ENCODE assay signal across 28 cellular contexts in the genomic region with DNA sequence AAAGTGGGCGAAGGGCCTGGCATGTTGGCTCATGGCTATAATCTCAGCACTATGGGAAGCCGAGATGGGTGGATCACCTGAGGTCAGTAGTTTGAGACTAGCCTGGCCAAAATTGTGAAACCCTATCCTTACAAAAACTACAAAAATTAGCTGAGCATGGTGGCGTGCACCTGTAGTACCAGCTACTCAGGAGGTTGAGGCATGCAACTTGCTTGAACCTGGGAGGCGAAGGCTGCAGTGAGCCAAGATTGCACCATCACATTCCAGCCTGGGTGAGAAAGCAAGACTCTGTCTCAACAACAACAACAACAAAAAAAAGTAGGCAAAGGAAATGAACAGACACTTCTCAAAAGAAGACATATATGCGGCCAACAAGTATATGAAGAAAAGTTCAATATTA.
"Had no signal": no experiment of that assay in that cellular context is flagged by ENCODE, and none has a peak within 500 bp of the region (broad histone marks: within the 10 kb centered on the region; RNA-seq: fewer than 3 reads in every experiment).

No MANE protein-coding gene starts in this region.

- H3K36me3 Mint-ChIP-seq: stimulated activated effector memory CD8-positive, alpha-beta T cell treated with anti-CD3 and anti-CD28 coated beads, Interleukin-12 subunit alpha, Interleukin-12 subunit beta, amount 100 ng/mL, for 72 hours had no signal

- ATAC-seq: stimulated activated effector memory CD8-positive, alpha-beta T cell treated with anti-CD3 and anti-CD28 coated beads, Interleukin-12 subunit alpha, Interleukin-12 subunit beta, amount 100 ng/mL, for 72 hours; stimulated activated memory B cell treated with anti-CD40 and anti-IgM and Interleukin-4, amounts not matched to agents 10 μg/mL and 1 μg/mL and 100 μg/mL, for 72 hours; stimulated activated naive B cell treated with anti-CD40 and anti-IgM and Interleukin-4, amounts not matched to agents 10 μg/mL and 1 μg/mL and 100 μg/mL, for 72 hours; stimulated activated naive CD8-positive, alpha-beta T cell treated with anti-CD3 and anti-CD28 coated beads, Interleukin-15, amount 100 ng/mL, for 72 hours; stimulated activated naive CD8-positive, alpha-beta T cell treated with anti-CD3 and anti-CD28 coated beads, Interleukin-15, Interleukin-2, amounts not matched to agents 100 U/mL and 50 U/mL, for 24 hours had no signal

- FAIRE-seq: urothelium cell line had no signal

- H3K4me3 Mint-ChIP-seq: stimulated activated effector memory CD8-positive, alpha-beta T cell treated with anti-CD3 and anti-CD28 coated beads, Interleukin-12 subunit alpha, Interleukin-12 subunit beta, amount 100 ng/mL, for 72 hours; stimulated activated memory B cell treated with anti-CD40 and anti-IgM and Interleukin-4, amounts not matched to agents 10 μg/mL and 1 μg/mL and 100 μg/mL, for 72 hours; stimulated activated naive B cell treated with anti-CD40 and anti-IgM and Interleukin-4, amounts not matched to agents 10 μg/mL and 1 μg/mL and 100 μg/mL, for 72 hours; stimulated activated naive CD8-positive, alpha-beta T cell treated with anti-CD3 and anti-CD28 coated beads, Interleukin-15, amount 100 ng/mL, for 72 hours; stimulated activated naive CD8-positive, alpha-beta T cell treated with anti-CD3 and anti-CD28 coated beads, Interleukin-15, Interleukin-2, amounts not matched to agents 100 ng/mL and 50 ng/mL, for 24 hours; type B pancreatic cell had no signal

- H3K4me1 ChIP-seq: stomach, suprapubic skin, testis, thyroid gland, tibial artery, upper lobe of left lung, uterus had no signal

- H3K9me3 ChIP-seq: testis, thyroid gland, vagina had no signal

- H3K27ac Mint-ChIP-seq: stimulated activated effector memory CD8-positive, alpha-beta T cell treated with anti-CD3 and anti-CD28 coated beads, Interleukin-12 subunit alpha, Interleukin-12 subunit beta, amount 100 ng/mL, for 72 hours; stimulated activated memory B cell treated with anti-CD40 and anti-IgM and Interleukin-4, amounts not matched to agents 10 μg/mL and 1 μg/mL and 100 μg/mL, for 72 hours; stimulated activated naive B cell treated with anti-CD40 and anti-IgM and Interleukin-4, amounts not matched to agents 10 μg/mL and 1 μg/mL and 100 μg/mL, for 72 hours; stimulated activated naive CD8-positive, alpha-beta T cell treated with anti-CD3 and anti-CD28 coated beads, Interleukin-15, amount 100 ng/mL, for 72 hours; stimulated activated naive CD8-positive, alpha-beta T cell treated with anti-CD3 and anti-CD28 coated beads, Interleukin-15, Interleukin-2, amounts not matched to agents 100 ng/mL and 50 ng/mL, for 24 hours; type B pancreatic cell had no signal

- H3K27me3 Mint-ChIP-seq: stimulated activated memory B cell treated with anti-CD40 and anti-IgM and Interleukin-4, amounts not matched to agents 10 μg/mL and 1 μg/mL and 100 μg/mL, for 72 hours; stimulated activated naive B cell treated with anti-CD40 and anti-IgM and Interleukin-4, amounts not matched to agents 10 μg/mL and 1 μg/mL and 100 μg/mL, for 72 hours; stimulated activated naive CD8-positive, alpha-beta T cell treated with anti-CD3 and anti-CD28 coated beads, Interleukin-15, amount 100 ng/mL, for 72 hours; stimulated activated naive CD8-positive, alpha-beta T cell treated with anti-CD3 and anti-CD28 coated beads, Interleukin-15, Interleukin-2, amounts not matched to agents 100 ng/mL and 50 ng/mL, for 24 hours; type B pancreatic cell had no signal

- H3K27me3 ChIP-seq: stomach, suprapubic skin, testis, thyroid gland, tibial artery, tibial nerve, transverse colon, upper lobe of left lung, uterus, vagina had no signal

- DNase-seq: stimulated activated CD4-positive, alpha-beta T cell treated with anti-CD3 and anti-CD28 coated beads, Interleukin-2, amount 100 ng/mL, for 24 hours; stimulated activated CD4-positive, alpha-beta T cell treated with anti-CD3 and anti-CD28 coated beads, Interleukin-2, amount 100 ng/mL, for 48 hours; stimulated activated CD4-positive, alpha-beta T cell treated with anti-CD3 and anti-CD28 coated beads, Interleukin-4, amount 100 ng/mL, for 1 hour; stimulated activated CD4-positive, alpha-beta T cell treated with anti-CD3 and anti-CD28 coated beads, Interleukin-4, amount 100 ng/mL, for 24 hours; stimulated activated CD4-positive, alpha-beta T cell treated with anti-CD3 and anti-CD28 coated beads, Interleukin-4, amount 100 ng/mL, for 4 hours; stimulated activated CD8-positive, alpha-beta memory T cell treated with anti-CD3 and anti-CD28 coated beads, Interleukin-4, amount 100 ng/mL, for 48 hours; stimulated activated naive B cell treated with anti-CD40 and anti-IgM and Interleukin-4, amounts not matched to agents 10 μg/mL and 1 μg/mL and 100 μg/mL, for 72 hours; stimulated activated naive CD4-positive, alpha-beta T cell; stimulated activated naive CD4-positive, alpha-beta T cell treated with Interleukin-2 at 50 U/mL for 16 hours; stimulated activated naive CD8-positive, alpha-beta T cell treated with anti-CD3 and anti-CD28 coated beads, Interleukin-15, amount 100 ng/mL, for 72 hours; stimulated activated naive CD8-positive, alpha-beta T cell treated with anti-CD3 and anti-CD28 coated beads, Interleukin-15, Interleukin-2, amounts not matched to agents 100 U/mL and 50 U/mL, for 24 hours; stomach; substantia nigra; testis; thyroid gland; tibial artery; transverse colon; upper lobe of left lung; uterus had no signal

- H3K27ac ChIP-seq: stomach, suprapubic skin, testis, thoracic aorta, thyroid gland, tibial artery, tibial nerve, transverse colon, upper lobe of left lung, uterus, vagina had no signal

- H3K36me3 ChIP-seq: suprapubic skin, thoracic aorta, thyroid gland, transverse colon, upper lobe of left lung, uterus, vagina had no signal

- H3K4me3 ChIP-seq: stomach, suprapubic skin, testis, thoracic aorta, thyroid gland, tibial artery, tibial nerve, transverse colon, upper lobe of left lung, uterus, vagina had no signal
